In genomic region chr2:47844162-47844561, GRCh38 we compare ENCODE assay signal across 29 cellular contexts.
DNase-seq lines count a peak whose midpoint lies in the region; ATAC-seq and TF ChIP-seq lines count a peak whose summit lies in the region.
"Had no signal": no experiment of that assay in that cellular context is flagged by ENCODE, and none has a peak within 500 bp of the region (broad histone marks: within the 10 kb centered on the region; RNA-seq: fewer than 3 reads in every experiment).

No MANE protein-coding gene starts in this region.

- TF ChIP-seq EP300 in ovary (IDR thresholded peaks at IDR 0.05): no peak

- H3K27ac Mint-ChIP-seq in activated T-cell treated with anti-CD3 and anti-CD28 coated beads, Interleukin-2, amount 50 U/mL, for 72 hours: peak overlapping the region; percentile 41
- peak overlapping the region in 5 of 7 donors; percentile 5 to 52 (median 24) for H3K27ac Mint-ChIP-seq in CD4-positive, alpha-beta memory T cell
- H3K27ac Mint-ChIP-seq in effector memory CD8-positive, alpha-beta T cell: peak overlapping the region; percentile 81 to 84
- H3K27ac Mint-ChIP-seq in natural killer cell treated with Interleukin-12 subunit alpha and Interleukin-12 subunit beta and Interleukin-15 and Interleukin-18, amount 100 ng/mL, for 72 hours: peak overlapping the region; percentile 9 to 11
- no peak overlapping the region for H3K27ac Mint-ChIP-seq in chondrocyte (ENCODE audit: unreplicated experiment)
- H3K27ac Mint-ChIP-seq: type B pancreatic cell had no signal

- no peak for TF ChIP-seq POLR2A in ovary (IDR thresholded peaks at IDR 0.05)

- POLR2A ChIA-PET in CD4-positive, alpha-beta memory T cell (lab: Charles Lee; ENCODE audit: partially characterized antibody): no interaction called here

- H3K27me3 ChIP-seq in CD4-positive, alpha-beta memory T cell (ENCODE audit: insufficient read depth, low read length): no peaks in the 10 kb centered on the region
- no peaks in the 10 kb centered on the region for H3K27me3 ChIP-seq in ovary
- H3K27me3 ChIP-seq: BE2C, colonic mucosa, MG63 had no signal

- no peak overlapping the region for H3K4me3 ChIP-seq in CD4-positive, alpha-beta memory T cell (ENCODE audit: low read length in 2 of 2)
- H3K4me3 ChIP-seq in ovary: no peak overlapping the region
- H3K4me3 ChIP-seq: colonic mucosa, HAP-1, MG63, skin epidermis had no signal

- TF ChIP-seq CTCF in chondrocyte (IDR thresholded peaks at IDR 0.05): no peak
- no peak for TF ChIP-seq CTCF in ovary (IDR thresholded peaks at IDR 0.05)

- H3K4me1 ChIP-seq in CD4-positive, alpha-beta memory T cell (ENCODE audit: insufficient read depth, low read length): peaks cover 12% of the 10 kb centered on the region
- H3K4me1 ChIP-seq in ovary (ENCODE audit: insufficient read depth): peaks cover 12% of the 10 kb centered on the region
- H3K4me1 ChIP-seq: BE2C, colonic mucosa, HAP-1 had no signal

- no peak for ATAC-seq in activated T-cell treated with anti-CD3 and anti-CD28 coated beads, Interleukin-2, amount 50 U/mL, for 72 hours (replicated peaks in 1 of 2)
- ATAC-seq in activated T-cell treated with anti-CD3 and anti-CD28 coated beads, Interleukin-2, amount 50 U/mL, for 4 hours: no peak
- ATAC-seq in effector memory CD8-positive, alpha-beta T cell (replicated peaks): no peak
- ATAC-seq in natural killer cell treated with Interleukin-12 subunit alpha and Interleukin-12 subunit beta and Interleukin-15 and Interleukin-18, amount 100 ng/mL, for 72 hours: no peak
- no peak for ATAC-seq in HG03460 (IDR thresholded peaks at IDR 0.05; ENCODE audit: unreplicated experiment)
- ATAC-seq: activated CD4-positive, CD25-positive, alpha-beta regulatory T cell treated with anti-CD3 and anti-CD28 coated beads, Interleukin-2, amount 50 U/mL, for 24 hours; esophagus mucosa; Panc1 had no signal

- no peaks in the 10 kb centered on the region for H3K9me3 ChIP-seq in CD4-positive, alpha-beta memory T cell (ENCODE audit: control insufficient read depth in 1 of 2, low read length in 2 of 2)
- H3K9me3 ChIP-seq in ovary: no peaks in the 10 kb centered on the region
- H3K9me3 ChIP-seq: BE2C, colonic mucosa, HAP-1, MG63 had no signal

- H3K36me3 ChIP-seq in CD4-positive, alpha-beta memory T cell (ENCODE audit: insufficient read depth, low read length): peaks cover 4% of the 10 kb centered on the region
- H3K36me3 ChIP-seq in ovary: no peaks in the 10 kb centered on the region
- H3K36me3 ChIP-seq: BE2C, colonic mucosa had no signal

- intact Hi-C loops in CD4-positive, alpha-beta memory T cell (cut with micrococcal nuclease): no loop called here
- intact Hi-C loops in ovary (cut with DNase I): no loop called here

- no peak for DNase-seq in activated T-cell treated with anti-CD3 and anti-CD28 coated beads, Interleukin-2, amount 50 U/mL, for 72 hours
- DNase-seq in activated T-cell treated with anti-CD3 and anti-CD28 coated beads, Interleukin-2, amount 50 U/mL, for 4 hours: no peak
- no peak for DNase-seq in CD4-positive, alpha-beta memory T cell
- DNase-seq in effector memory CD8-positive, alpha-beta T cell: no peak
- no peak for DNase-seq in natural killer cell treated with Interleukin-12 subunit alpha and Interleukin-12 subunit beta and Interleukin-15 and Interleukin-18, amount 100 ng/mL, for 72 hours (ENCODE audit: low spot score)
- DNase-seq in chondrocyte (ENCODE audit: low spot score) (no peak), ovary (no peak)
- DNase-seq: activated gamma-delta T cell treated with Interleukin-2 at 50 U/mL for 16 hours, amygdala, BE2C, colonic mucosa, foreskin fibroblast, head of caudate nucleus, KBM-7, kidney glomerular epithelial cell, mammary epithelial cell, MG63, NCI-H1105 treated with DMSO at 0.1 percent for 48 hours, NCI-H2029, NCI-H526 treated with DMSO at 0.1 percent for 48 hours, SIG-M5, substantia nigra had no signal

- H3K27ac ChIP-seq in CD4-positive, alpha-beta memory T cell (ENCODE audit: low read depth, low read length): no peak overlapping the region
- H3K27ac ChIP-seq in ovary: no peak overlapping the region
- H3K27ac ChIP-seq: colonic mucosa, skin epidermis had no signal

- WGBS in ovary, 3 donors: 91 to 95% (median 94%) methylated on average over 2 of the region's 2 CpGs

- peaks cover 13% of the 10 kb centered on the region for H3K4me1 Mint-ChIP-seq in activated T-cell treated with anti-CD3 and anti-CD28 coated beads, Interleukin-2, amount 50 U/mL, for 72 hours (ENCODE audit: low read depth)
- peaks cover 36% of the 10 kb centered on the region for H3K4me1 Mint-ChIP-seq in activated T-cell treated with anti-CD3 and anti-CD28 coated beads, Interleukin-2, amount 50 U/mL, for 4 hours (ENCODE audit: low read depth)
- H3K4me1 Mint-ChIP-seq in CD4-positive, alpha-beta memory T cell: peaks cover 18 to 53% (median 29%) of the 10 kb centered on the region in 4 donors
- peaks cover 23 to 47% of the 10 kb centered on the region in 2 donors for H3K4me1 Mint-ChIP-seq in effector memory CD8-positive, alpha-beta T cell (ENCODE audit: low read depth in 2 of 2)
- H3K4me1 Mint-ChIP-seq in natural killer cell treated with Interleukin-12 subunit alpha and Interleukin-12 subunit beta and Interleukin-15 and Interleukin-18, amount 100 ng/mL, for 72 hours (ENCODE audit: low read depth in 2 of 2): peaks cover 21 to 33% of the 10 kb centered on the region in 2 donors
- H3K4me1 Mint-ChIP-seq in chondrocyte (ENCODE audit: low read depth): peaks cover 21% of the 10 kb centered on the region

- no peaks in the 10 kb centered on the region for H3K9me3 Mint-ChIP-seq in activated T-cell treated with anti-CD3 and anti-CD28 coated beads, Interleukin-2, amount 50 U/mL, for 72 hours
- no peaks in the 10 kb centered on the region for H3K9me3 Mint-ChIP-seq in activated T-cell treated with anti-CD3 and anti-CD28 coated beads, Interleukin-2, amount 50 U/mL, for 4 hours
- no peaks in the 10 kb centered on the region for H3K9me3 Mint-ChIP-seq in CD4-positive, alpha-beta memory T cell
- H3K9me3 Mint-ChIP-seq in effector memory CD8-positive, alpha-beta T cell: no peaks in the 10 kb centered on the region
- H3K9me3 Mint-ChIP-seq in natural killer cell treated with Interleukin-12 subunit alpha and Interleukin-12 subunit beta and Interleukin-15 and Interleukin-18, amount 100 ng/mL, for 72 hours: no peaks in the 10 kb centered on the region
- H3K9me3 Mint-ChIP-seq in chondrocyte (ENCODE audit: low read depth): no peaks in the 10 kb centered on the region
- H3K9me3 Mint-ChIP-seq: type B pancreatic cell had no signal

- CTCF ChIA-PET in CD4-positive, alpha-beta memory T cell (lab: Charles Lee; ENCODE audit: partially characterized antibody): interaction anchor here (2.9 kb wide), 1 partner anchor 14 kb away, joined by 18 read pairs; no protein-coding TSS in a partner anchor

- peaks cover 1 to 8% of the 10 kb centered on the region in 2 donors for H3K36me3 Mint-ChIP-seq in activated T-cell treated with anti-CD3 and anti-CD28 coated beads, Interleukin-2, amount 50 U/mL, for 72 hours (ENCODE audit: insufficient read depth in 2 of 2)
- H3K36me3 Mint-ChIP-seq in activated T-cell treated with anti-CD3 and anti-CD28 coated beads, Interleukin-2, amount 50 U/mL, for 4 hours (ENCODE audit: insufficient read depth): peaks cover 7% of the 10 kb centered on the region
- H3K36me3 Mint-ChIP-seq in CD4-positive, alpha-beta memory T cell: peaks cover 4 to 19% of the 10 kb centered on the region in 2 donors
- peaks cover 26% of the 10 kb centered on the region for H3K36me3 Mint-ChIP-seq in effector memory CD8-positive, alpha-beta T cell (ENCODE audit: insufficient read depth)
- H3K36me3 Mint-ChIP-seq in natural killer cell treated with Interleukin-12 subunit alpha and Interleukin-12 subunit beta and Interleukin-15 and Interleukin-18, amount 100 ng/mL, for 72 hours: no peaks in the 10 kb centered on the region
- no peaks in the 10 kb centered on the region for H3K36me3 Mint-ChIP-seq in chondrocyte (ENCODE audit: low read depth)

- H3K4me3 Mint-ChIP-seq in activated T-cell treated with anti-CD3 and anti-CD28 coated beads, Interleukin-2, amount 50 U/mL, for 72 hours: no peak overlapping the region
- no peak overlapping the region for H3K4me3 Mint-ChIP-seq in activated T-cell treated with anti-CD3 and anti-CD28 coated beads, Interleukin-2, amount 50 U/mL, for 4 hours
- peak overlapping the region in 1 of 8 donors; percentile 8 for H3K4me3 Mint-ChIP-seq in CD4-positive, alpha-beta memory T cell
- no peak overlapping the region for H3K4me3 Mint-ChIP-seq in effector memory CD8-positive, alpha-beta T cell
- peak overlapping the region; percentile 2 for H3K4me3 Mint-ChIP-seq in natural killer cell treated with Interleukin-12 subunit alpha and Interleukin-12 subunit beta and Interleukin-15 and Interleukin-18, amount 100 ng/mL, for 72 hours
- no peak overlapping the region for H3K4me3 Mint-ChIP-seq in chondrocyte (ENCODE audit: unreplicated experiment)
- H3K4me3 Mint-ChIP-seq: type B pancreatic cell had no signal

- H3K27me3 Mint-ChIP-seq in activated T-cell treated with anti-CD3 and anti-CD28 coated beads, Interleukin-2, amount 50 U/mL, for 72 hours (ENCODE audit: low read depth): no peaks in the 10 kb centered on the region
- no peaks in the 10 kb centered on the region for H3K27me3 Mint-ChIP-seq in activated T-cell treated with anti-CD3 and anti-CD28 coated beads, Interleukin-2, amount 50 U/mL, for 4 hours (ENCODE audit: low read depth)
- no peaks in the 10 kb centered on the region for H3K27me3 Mint-ChIP-seq in CD4-positive, alpha-beta memory T cell
- no peaks in the 10 kb centered on the region for H3K27me3 Mint-ChIP-seq in effector memory CD8-positive, alpha-beta T cell
- H3K27me3 Mint-ChIP-seq in natural killer cell treated with Interleukin-12 subunit alpha and Interleukin-12 subunit beta and Interleukin-15 and Interleukin-18, amount 100 ng/mL, for 72 hours: no peaks in the 10 kb centered on the region
- no peaks in the 10 kb centered on the region for H3K27me3 Mint-ChIP-seq in chondrocyte (ENCODE audit: low read depth)
- H3K27me3 Mint-ChIP-seq: type B pancreatic cell had no signal
